Comparison of ENCODE assay signal across 8 cellular contexts in genomic region chr17:8885163-8885967, GRCh38. TPM values are rescaled to one million over a fixed set of nuclear protein-coding genes. Genes with fewer than 3 reads are reported as not detected.
DNase-seq lines count a peak whose midpoint lies in the region; ATAC-seq and TF ChIP-seq lines count a peak whose summit lies in the region.
"Not testable (repeated sequence)": the region's sequence is repeated elsewhere in the genome, so short reads cannot be mapped to it uniquely, and the experiment has no call there.

No MANE protein-coding gene starts in this region.

- H3K27me3 Mint-ChIP-seq in activated B cell treated with CpG ODN at 0.5 μM for 24 hours; activated naive CD8-positive, alpha-beta T cell treated with anti-CD3 and anti-CD28 coated beads, Interleukin-2, amount 50 U/mL, for 24 hours: not testable (repeated sequence)
- H3K27me3 Mint-ChIP-seq in immature natural killer cell (ENCODE audit: low read depth in 3 of 3), result peaks cover 10 to 25% (median 21%) of the 10 kb centered on the region in 3 donors

- peak; percentile 73 for ATAC-seq in activated B cell treated with CpG ODN at 0.5 μM for 24 hours (ENCODE audit: low read depth)
- ATAC-seq in activated naive CD8-positive, alpha-beta T cell treated with anti-CD3 and anti-CD28 coated beads, Interleukin-2, amount 50 U/mL, for 24 hours, result peak; percentile 31

- not testable (repeated sequence) for H3K27me3 ChIP-seq in Karpas-422 (ENCODE audit: low read length)

- not testable (repeated sequence) for H3K4me1 Mint-ChIP-seq in activated B cell treated with CpG ODN at 0.5 μM for 24 hours; activated naive CD8-positive, alpha-beta T cell treated with anti-CD3 and anti-CD28 coated beads, Interleukin-2, amount 50 U/mL, for 24 hours; immature natural killer cell

- H4K20me1 ChIP-seq in Karpas-422 (ENCODE audit: insufficient read depth, low read depth, low read length), result not testable (repeated sequence)

- H3K36me3 ChIP-seq in Karpas-422 (ENCODE audit: insufficient read depth, low read length), result not testable (repeated sequence)

- not testable (repeated sequence) for H3K9me3 ChIP-seq in Karpas-422 (ENCODE audit: low read length)

- POLR2A ChIA-PET in activated B cell treated with CpG ODN at 0.5 μM for 24 hours (lab: Charles Lee), result not testable (repeated sequence)

- H3K4me2 ChIP-seq in Karpas-422 (ENCODE audit: low read depth, low read length, poor library complexity, severe bottlenecking), result not testable (repeated sequence)

- not testable (repeated sequence) for H3K4me1 ChIP-seq in Karpas-422 (ENCODE audit: low read length)

- H3K27ac ChIP-seq in Karpas-422 (ENCODE audit: low read length), result not testable (repeated sequence)

- CTCF ChIA-PET in activated B cell treated with CpG ODN at 0.5 μM for 24 hours (lab: Charles Lee), result not testable (repeated sequence)

- H3K79me2 ChIP-seq in Karpas-422 (ENCODE audit: low read length), result not testable (repeated sequence)

- H3K4me3 ChIP-seq in Karpas-422 (ENCODE audit: low read length), result not testable (repeated sequence)

- not testable (repeated sequence) for H3K4me3 Mint-ChIP-seq in activated B cell treated with CpG ODN at 0.5 μM for 24 hours; activated naive CD8-positive, alpha-beta T cell treated with anti-CD3 and anti-CD28 coated beads, Interleukin-2, amount 50 U/mL, for 24 hours; immature natural killer cell

- not testable (repeated sequence) for H3K27ac Mint-ChIP-seq in activated B cell treated with CpG ODN at 0.5 μM for 24 hours; activated naive CD8-positive, alpha-beta T cell treated with anti-CD3 and anti-CD28 coated beads, Interleukin-2, amount 50 U/mL, for 24 hours
- peak overlapping the region in 4 of 6 donors; percentile 40 to 53 (median 46) for H3K27ac Mint-ChIP-seq in immature natural killer cell

- peak; percentile 68 for DNase-seq in CMK (ENCODE audit: low read depth)
- DNase-seq in Karpas-422, result peak; percentile 59
- DNase-seq in activated B cell treated with CpG ODN at 0.5 μM for 24 hours, result not testable (repeated sequence)
- peak; percentile 26 for DNase-seq in activated T-cell treated with anti-CD3 and anti-CD28 coated beads for 24 hours (ENCODE audit: low read depth)
- DNase-seq in activated naive CD8-positive, alpha-beta T cell treated with anti-CD3 and anti-CD28 coated beads, Interleukin-2, amount 50 U/mL, for 24 hours, result peak; percentile 52
- peak; percentile 49 to 62 (median 61) for DNase-seq in immature natural killer cell
- DNase-seq in stimulated activated CD4-positive, alpha-beta T cell treated with anti-CD3 and anti-CD28 coated beads, Interleukin-1b, Interleukin-23, amount 100 ng/mL, for 48 hours, result peak; percentile 77
- peak; percentile 51 to 52 for DNase-seq in stimulated activated CD8-positive, alpha-beta memory T cell treated with anti-CD3 and anti-CD28 coated beads, Interleukin-7, amount 100 ng/mL, for 4 hours (ENCODE audit: low read depth in 2 of 2)

- H3K9ac ChIP-seq in Karpas-422 (ENCODE audit: low read length), result not testable (repeated sequence)

- peaks cover 77% of the 10 kb centered on the region for H3K36me3 Mint-ChIP-seq in activated B cell treated with CpG ODN at 0.5 μM for 24 hours (ENCODE audit: low read depth)
- H3K36me3 Mint-ChIP-seq in activated naive CD8-positive, alpha-beta T cell treated with anti-CD3 and anti-CD28 coated beads, Interleukin-2, amount 50 U/mL, for 24 hours (ENCODE audit: low read depth), result peaks cover 27% of the 10 kb centered on the region
- peaks cover 16 to 52% (median 22%) of the 10 kb centered on the region in 3 donors for H3K36me3 Mint-ChIP-seq in immature natural killer cell

- TF ChIP-seq CTCF in activated B cell treated with CpG ODN at 0.5 μM for 24 hours (IDR thresholded peaks at IDR 0.05), result not testable (repeated sequence)

- H3K9me3 Mint-ChIP-seq in activated B cell treated with CpG ODN at 0.5 μM for 24 hours; activated naive CD8-positive, alpha-beta T cell treated with anti-CD3 and anti-CD28 coated beads, Interleukin-2, amount 50 U/mL, for 24 hours; immature natural killer cell: not testable (repeated sequence)

- intact Hi-C loops in activated B cell treated with CpG ODN at 0.5 μM for 24 hours (cut with micrococcal nuclease), result not testable (repeated sequence)

- not testable (repeated sequence) for H2AFZ ChIP-seq in Karpas-422 (ENCODE audit: low read length)

- H3K9me2 ChIP-seq in Karpas-422 (replicated peaks; ENCODE audit: insufficient read depth, low read length), result not testable (repeated sequence)

RNA-seq across cellular contexts. Expression of gene PIK3R6, which starts 17.9 kb away (rescaled TPM):
- not detected in 2 replicates for total RNA-seq in Karpas-422 (2014; rRNA removed; shearing (Covaris generic); ENCODE audit: low replicate concordance)
- total RNA-seq in activated B cell treated with CpG ODN at 0.5 μM for 24 hours, result 0.91 TPM in 2 replicates
- under 1 TPM in 2 of 3 donors, not detected in 1; 0.18 to 0.57 TPM for polyA plus RNA-seq in immature natural killer cell
